1 cellular context compared by ENCODE assay signal in genomic region chr5:66717455-66718373, GRCh38.
TF ChIP-seq lines count a peak whose summit lies in the region.

No MANE protein-coding gene starts in this region.

TF ChIP-seq in HEK293, 187 proteins besides CTCF, POLR2A, EP300 and RAD21 (continued from another document):
- TF ChIP-seq AEBP2 (tag by site-specific recombination; IDR thresholded peaks at IDR 0.05; ENCODE audit: borderline replicate concordance) (no peak), BCL11A (tag by site-specific recombination; IDR thresholded peaks at IDR 0.05; ENCODE audit: low read depth) (no peak), ZNF529 (tag by site-specific recombination; IDR thresholded peaks at IDR 0.05; ENCODE audit: insufficient replicate concordance) (no peak), ZNF561 (tag by site-specific recombination; IDR thresholded peaks at IDR 0.05; ENCODE audit: borderline replicate concordance) (0 out of 2 replicates have a peak, but pooled peaks have one; percentile 47), MYNN (tag by site-specific recombination; IDR thresholded peaks at IDR 0.05; ENCODE audit: borderline replicate concordance) (no peak), ZEB2 (tag by site-specific recombination; IDR thresholded peaks at IDR 0.05) (no peak), ZNF791 (tag by site-specific recombination; IDR thresholded peaks at IDR 0.05) (no peak), ZNF549 (tag by site-specific recombination; IDR thresholded peaks at IDR 0.05) (no peak), ZNF830 (tag by site-specific recombination; IDR thresholded peaks at IDR 0.05; ENCODE audit: low read depth) (no peak), REPIN1 (tag by site-specific recombination; IDR thresholded peaks at IDR 0.05; ENCODE audit: low read depth) (no peak), ZNF449 (tag by site-specific recombination; IDR thresholded peaks at IDR 0.05) (no peak), TCF7L2 (IDR thresholded peaks at IDR 0.05; ENCODE audit: borderline replicate concordance, low read depth, low read length) (no peak), ZNF433 (tag by site-specific recombination; IDR thresholded peaks at IDR 0.05; ENCODE audit: low read depth) (no peak), KLF10 (tag by site-specific recombination; IDR thresholded peaks at IDR 0.05) (no peak; the same call in 1 of the 2 replicates), ZNF10 (tag by site-specific recombination; IDR thresholded peaks at IDR 0.05) (no peak), ZNF544 (tag by site-specific recombination; IDR thresholded peaks at IDR 0.05) (no peak), ZNF26 (tag by site-specific recombination; IDR thresholded peaks at IDR 0.05) (no peak), ZBTB44 (tag by site-specific recombination; IDR thresholded peaks at IDR 0.05) (no peak), PRDM2 (tag by site-specific recombination; IDR thresholded peaks at IDR 0.05; ENCODE audit: borderline replicate concordance) (no peak), ZNF558 (tag by site-specific recombination; IDR thresholded peaks at IDR 0.05) (no peak)
